In the genomic region with DNA sequence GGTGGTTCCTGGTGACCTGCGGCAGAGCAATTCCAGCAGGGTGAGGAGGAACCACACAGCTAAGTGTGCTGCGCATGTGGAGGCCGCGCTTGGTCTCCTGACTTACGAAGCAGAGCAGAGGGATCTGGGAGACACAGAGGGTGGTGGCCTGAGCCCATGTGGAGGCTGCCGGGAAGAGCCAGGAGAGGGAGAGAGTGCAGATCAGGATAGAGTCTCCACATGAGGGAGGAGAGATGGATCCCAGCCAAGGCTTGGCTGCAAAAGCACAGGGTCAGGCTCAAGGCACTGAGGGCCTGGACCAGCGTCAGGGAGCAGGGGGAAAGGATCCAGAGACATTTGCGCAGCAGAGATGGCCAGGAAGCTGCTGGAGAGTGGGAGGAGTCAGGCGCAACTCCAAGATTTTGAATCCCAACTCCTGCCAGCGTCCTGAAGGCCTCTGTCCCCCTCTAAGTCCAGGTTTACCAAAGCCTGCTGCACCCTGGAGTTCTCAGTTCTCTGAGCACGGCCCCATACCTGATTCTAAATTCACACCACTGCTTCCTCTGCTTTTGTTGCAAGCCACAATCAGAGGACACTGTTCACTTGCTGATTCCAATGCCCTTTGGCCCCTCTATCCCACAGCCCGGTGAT, we compare ENCODE assay signal across 8 cellular contexts. TPM values are rescaled to one million over a fixed set of nuclear protein-coding genes. Genes with fewer than 3 reads are reported as not detected.
DNase-seq lines count a peak whose midpoint lies in the region; ATAC-seq and TF ChIP-seq lines count a peak whose summit lies in the region.

No MANE protein-coding gene starts in this region.

- no peaks in the 10 kb centered on the region for H3K9me3 ChIP-seq in mucosa of rectum (ENCODE audit: control insufficient read depth in 2 of 2, low read length in 2 of 2)
- H3K9me3 ChIP-seq in uterus = no peaks in the 10 kb centered on the region

- no peak overlapping the region for H3K4me3 Mint-ChIP-seq in activated CD4-positive, alpha-beta T cell treated with anti-CD3 and anti-CD28 coated beads, Interleukin-2, amount 10 ng/mL, durations not matched to agents 24 days and 14 days
- no peak overlapping the region for H3K4me3 Mint-ChIP-seq in activated naive CD8-positive, alpha-beta T cell treated with anti-CD3 and anti-CD28 coated beads, Interleukin-2, amount 50 U/mL, for 24 hours

- H3K4me3 ChIP-seq in fibroblast of mammary gland (ENCODE audit: control insufficient read depth, low read depth, low read length) (no peak overlapping the region), mucosa of rectum (ENCODE audit: low read length in 2 of 2) (no peak overlapping the region), uterus (no peak overlapping the region)

- intact Hi-C loops in activated CD4-positive, alpha-beta T cell treated with anti-CD3 and anti-CD28 coated beads, Interleukin-2, amount 10 ng/mL, durations not matched to agents 24 days and 14 days (cut with micrococcal nuclease) = no loop called here
- intact Hi-C loops in uterus (cut with DNase I; ENCODE audit: low total_unique reads) = no loop called here

- no peaks in the 10 kb centered on the region for H3K36me3 Mint-ChIP-seq in activated CD4-positive, alpha-beta T cell treated with anti-CD3 and anti-CD28 coated beads, Interleukin-2, amount 10 ng/mL, durations not matched to agents 24 days and 14 days (ENCODE audit: low read depth)
- no peaks in the 10 kb centered on the region for H3K36me3 Mint-ChIP-seq in activated naive CD8-positive, alpha-beta T cell treated with anti-CD3 and anti-CD28 coated beads, Interleukin-2, amount 50 U/mL, for 24 hours (ENCODE audit: low read depth)

- H3K4me1 Mint-ChIP-seq in activated CD4-positive, alpha-beta T cell treated with anti-CD3 and anti-CD28 coated beads, Interleukin-2, amount 10 ng/mL, durations not matched to agents 24 days and 14 days = peaks cover 19% of the 10 kb centered on the region
- H3K4me1 Mint-ChIP-seq in activated naive CD8-positive, alpha-beta T cell treated with anti-CD3 and anti-CD28 coated beads, Interleukin-2, amount 50 U/mL, for 24 hours = peaks cover 27% of the 10 kb centered on the region

- no peaks in the 10 kb centered on the region for H3K27me3 ChIP-seq in mucosa of rectum (ENCODE audit: control insufficient read depth in 2 of 2, insufficient read depth in 2 of 2, low read length in 2 of 2)
- H3K27me3 ChIP-seq in uterus = no peaks in the 10 kb centered on the region

- no peaks in the 10 kb centered on the region for H3K27me3 Mint-ChIP-seq in activated CD4-positive, alpha-beta T cell treated with anti-CD3 and anti-CD28 coated beads, Interleukin-2, amount 10 ng/mL, durations not matched to agents 24 days and 14 days
- H3K27me3 Mint-ChIP-seq in activated naive CD8-positive, alpha-beta T cell treated with anti-CD3 and anti-CD28 coated beads, Interleukin-2, amount 50 U/mL, for 24 hours = no peaks in the 10 kb centered on the region

- ATAC-seq in activated naive CD8-positive, alpha-beta T cell treated with anti-CD3 and anti-CD28 coated beads, Interleukin-2, amount 50 U/mL, for 24 hours = no peak
- ATAC-seq in esophagus mucosa = no peak

- H3K27ac ChIP-seq in mucosa of rectum (ENCODE audit: low read depth in 2 of 2, low read length in 2 of 2) (peak overlapping the region; percentile 56 to 72), uterus (peak overlapping the region; percentile 78 to 80)

- TF ChIP-seq POLR2A in uterus (IDR thresholded peaks at IDR 0.05) = peak in 1 of 2 donors; percentile 19

- H3K4me1 ChIP-seq in mucosa of rectum (ENCODE audit: control insufficient read depth in 2 of 2, insufficient read depth in 2 of 2, low read length in 2 of 2) = peaks cover 6 to 10% of the 10 kb centered on the region in 2 donors
- H3K4me1 ChIP-seq in uterus = peaks cover 0 to 3% of the 10 kb centered on the region in 2 donors

- H3K36me3 ChIP-seq in mucosa of rectum (ENCODE audit: control insufficient read depth in 2 of 2, insufficient read depth in 2 of 2, low read length in 2 of 2) (no peaks in the 10 kb centered on the region), uterus (no peaks in the 10 kb centered on the region)

- H3K27ac Mint-ChIP-seq in activated CD4-positive, alpha-beta T cell treated with anti-CD3 and anti-CD28 coated beads, Interleukin-2, amount 10 ng/mL, durations not matched to agents 24 days and 14 days = peak overlapping the region; percentile 20
- no peak overlapping the region for H3K27ac Mint-ChIP-seq in activated naive CD8-positive, alpha-beta T cell treated with anti-CD3 and anti-CD28 coated beads, Interleukin-2, amount 50 U/mL, for 24 hours

- H3K9ac ChIP-seq in mucosa of rectum (ENCODE audit: low read depth in 1 of 2, low read length in 2 of 2) = no peak overlapping the region

- no peak for TF ChIP-seq CTCF in fibroblast of mammary gland (conservative IDR thresholded peaks at IDR 0.05; ENCODE audit: control insufficient read depth, insufficient read depth, low read depth, low read length)
- TF ChIP-seq CTCF in uterus (IDR thresholded peaks at IDR 0.05) = peak in 2 of 4 experiments; percentile 6 to 8

- DNase-seq in activated CD4-positive, alpha-beta T cell treated with anti-CD3 and anti-CD28 coated beads, Interleukin-2, amount 10 ng/mL, durations not matched to agents 24 days and 14 days = no peak
- no peak for DNase-seq in activated CD4-positive, alpha-beta T cell treated with anti-CD3 and anti-CD28 coated beads for 1 hour
- DNase-seq in fibroblast of mammary gland (ENCODE audit: low read depth) (peak; percentile 88), uterus (peak; percentile 95 to 96)
- no peak for DNase-seq in activated CD4-positive, alpha-beta T cell treated with anti-CD3 and anti-CD28 coated beads for 4 hours
- DNase-seq in activated naive CD8-positive, alpha-beta T cell treated with anti-CD3 and anti-CD28 coated beads, Interleukin-2, amount 50 U/mL, for 24 hours = no peak

- no peaks in the 10 kb centered on the region for H3K9me3 Mint-ChIP-seq in activated CD4-positive, alpha-beta T cell treated with anti-CD3 and anti-CD28 coated beads, Interleukin-2, amount 10 ng/mL, durations not matched to agents 24 days and 14 days
- H3K9me3 Mint-ChIP-seq in activated naive CD8-positive, alpha-beta T cell treated with anti-CD3 and anti-CD28 coated beads, Interleukin-2, amount 50 U/mL, for 24 hours = no peaks in the 10 kb centered on the region

RNA-seq across cellular contexts. Expression of a gene that starts 11.3 kb away (rescaled TPM):
- total RNA-seq in activated CD4-positive, alpha-beta T cell treated with anti-CD3 and anti-CD28 coated beads, Interleukin-2, amount 10 ng/mL, durations not matched to agents 24 days and 14 days = 243 and 248 TPM in 2 replicates
- total RNA-seq in uterus (100 to 1,000 TPM in 1 of 4 donors, 10 to 100 TPM in 3; 32.3 to 218 (median 60.3) TPM), esophagus mucosa (40.2 TPM)

RNA-seq across cellular contexts. Expression of a gene that starts 19.1 kb away (rescaled TPM):
- 52.1 and 54.9 TPM in 2 replicates for total RNA-seq in activated CD4-positive, alpha-beta T cell treated with anti-CD3 and anti-CD28 coated beads, Interleukin-2, amount 10 ng/mL, durations not matched to agents 24 days and 14 days
- total RNA-seq in uterus (1 to 10 TPM in 2 of 4 donors, under 1 TPM in 1, not detected in 1; under 0.01 to 1.1 (median 1.0) TPM), esophagus mucosa (4.9 TPM)

RNA-seq across cellular contexts. Expression of a gene that starts 36.3 kb away (rescaled TPM):
- total RNA-seq in activated CD4-positive, alpha-beta T cell treated with anti-CD3 and anti-CD28 coated beads, Interleukin-2, amount 10 ng/mL, durations not matched to agents 24 days and 14 days = 44.0 and 46.7 TPM in 2 replicates
- total RNA-seq in uterus = 10 to 100 TPM in 1 of 4 donors, 1 to 10 TPM in 2, under 1 TPM in 1; 0.26 to 22.0 (median 2.9) TPM
- total RNA-seq in esophagus mucosa = 28.6 TPM

RNA-seq across cellular contexts. Expression of a gene that starts 54.3 kb away (rescaled TPM):
- 4.7 and 5.5 TPM in 2 replicates for total RNA-seq in activated CD4-positive, alpha-beta T cell treated with anti-CD3 and anti-CD28 coated beads, Interleukin-2, amount 10 ng/mL, durations not matched to agents 24 days and 14 days
- total RNA-seq in uterus (10 to 100 TPM in 2 of 4 donors, 1 to 10 TPM in 2; 5.5 to 81.8 (median 16.2) TPM), esophagus mucosa (18.0 TPM)

RNA-seq across cellular contexts. Expression of a gene that starts 58.7 kb away (rescaled TPM):
- total RNA-seq in activated CD4-positive, alpha-beta T cell treated with anti-CD3 and anti-CD28 coated beads, Interleukin-2, amount 10 ng/mL, durations not matched to agents 24 days and 14 days = 356 and 358 TPM in 2 replicates
- total RNA-seq in uterus = 100 to 1,000 TPM in 2 of 4 donors, 10 to 100 TPM in 2; 91.6 to 285 (median 101) TPM
- total RNA-seq in esophagus mucosa = 179 TPM

Comparison
In these comparisons a context has a peak if more than half of its experiments do, and no peak if none do; other contexts are left out.
1. DNase-seq: peak in fibroblast of mammary gland (single experiment) and uterus (2 of 2); none in activated CD4-positive, alpha-beta T cell treated with anti-CD3 and anti-CD28 coated beads, Interleukin-2, amount 10 ng/mL, durations not matched to agents 24 days and 14 days (single experiment), activated CD4-positive, alpha-beta T cell treated with anti-CD3 and anti-CD28 coated beads for 1 hour (single experiment), activated CD4-positive, alpha-beta T cell treated with anti-CD3 and anti-CD28 coated beads for 4 hours (0 of 2) and activated naive CD8-positive, alpha-beta T cell treated with anti-CD3 and anti-CD28 coated beads, Interleukin-2, amount 50 U/mL, for 24 hours (single experiment).